8 cellular contexts compared by ENCODE assay signal in the genomic region with DNA sequence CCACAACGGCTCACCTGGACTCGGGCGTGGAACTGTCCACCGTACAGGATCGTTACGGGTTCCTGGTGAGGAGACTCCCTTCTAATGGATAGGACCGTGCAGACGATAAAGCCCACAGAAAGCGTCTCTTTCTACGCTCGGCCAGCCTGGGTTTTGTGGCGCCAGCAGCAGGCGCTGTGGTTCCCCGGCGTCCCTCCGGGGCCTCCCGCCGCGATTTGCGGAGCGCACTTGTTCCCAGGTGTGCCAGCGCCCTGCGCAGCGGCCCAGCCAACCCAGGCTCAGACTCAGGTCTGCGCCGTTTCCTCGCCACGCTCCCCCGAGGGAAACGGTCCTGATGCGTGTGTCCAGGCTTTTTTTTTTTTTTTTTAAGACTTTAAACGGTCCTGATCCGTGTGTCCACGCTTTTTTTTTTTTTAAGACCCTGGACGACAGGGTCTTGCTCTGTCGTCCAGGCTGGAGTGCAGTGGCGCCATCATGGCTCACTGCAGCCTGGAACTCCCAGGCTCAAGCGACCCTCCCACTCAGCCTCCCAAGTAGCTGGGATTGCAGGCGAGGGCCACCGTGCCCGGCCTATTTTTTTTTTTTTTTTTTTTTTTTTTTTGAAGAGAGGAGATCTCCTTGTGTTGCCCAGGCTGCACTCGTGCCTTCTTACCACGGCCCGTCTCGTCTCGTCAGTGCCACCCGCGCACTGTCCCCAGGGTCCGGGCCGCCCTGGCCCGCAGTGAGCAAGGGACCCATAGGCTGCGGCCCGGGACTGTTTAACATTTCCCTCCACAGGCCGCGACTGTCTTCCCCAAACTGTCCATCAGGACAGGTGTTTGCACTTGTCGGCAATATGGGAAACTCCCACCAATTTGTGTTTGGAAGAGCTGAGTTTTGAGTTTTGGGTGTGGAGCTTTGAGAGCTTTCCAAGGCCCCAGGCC. TPM values are rescaled to one million over a fixed set of nuclear protein-coding genes. Genes with fewer than 3 reads are reported as not detected.
DNase-seq lines count a peak whose midpoint lies in the region; ATAC-seq and TF ChIP-seq lines count a peak whose summit lies in the region.
"Had no signal": no experiment of that assay in that cellular context is flagged by ENCODE, and none has a peak within 500 bp of the region (broad histone marks: within the 10 kb centered on the region; RNA-seq: fewer than 3 reads in every experiment).

No MANE protein-coding gene starts in this region.

- H3K27me3 Mint-ChIP-seq in natural killer cell treated with Interleukin-12 subunit alpha and Interleukin-12 subunit beta and Interleukin-15 and Interleukin-18, amount 100 ng/mL, for 72 hours, result peaks cover 9 to 45% of the 10 kb centered on the region in 2 donors

- H3K36me3 Mint-ChIP-seq in natural killer cell treated with Interleukin-12 subunit alpha and Interleukin-12 subunit beta and Interleukin-15 and Interleukin-18, amount 100 ng/mL, for 72 hours, result no peaks in the 10 kb centered on the region

- no peaks in the 10 kb centered on the region for H3K36me3 ChIP-seq in Peyer's patch
- no peaks in the 10 kb centered on the region for H3K36me3 ChIP-seq in duodenal mucosa (ENCODE audit: control insufficient read depth in 1 of 2, insufficient read depth in 2 of 2, low read length in 2 of 2)
- no peaks in the 10 kb centered on the region for H3K36me3 ChIP-seq in trophoblast cell (ENCODE audit: control insufficient read depth in 1 of 2, insufficient read depth in 2 of 2, low read length in 2 of 2)
- H3K36me3 ChIP-seq: SJSA1 had no signal

- H3K27ac Mint-ChIP-seq in natural killer cell treated with Interleukin-12 subunit alpha and Interleukin-12 subunit beta and Interleukin-15 and Interleukin-18, amount 100 ng/mL, for 72 hours, result no peak overlapping the region

- H2AK5ac ChIP-seq in trophoblast cell (ENCODE audit: low read length), result no peak overlapping the region

- TF ChIP-seq POLR2A in Peyer's patch (IDR thresholded peaks at IDR 0.05), result no peak

- no peak overlapping the region for H4K8ac ChIP-seq in trophoblast cell (ENCODE audit: low read depth, low read length)

- intact Hi-C loops in sciatic nerve (cut with DNase I), result no loop called here

- WGBS in trophoblast cell (ENCODE audit: extremely low coverage, insufficient coverage, insufficient read length), result no CpG with 5 or more reads among the region's 56 CpGs

- H3K4me3 ChIP-seq in Peyer's patch (no peak overlapping the region), duodenal mucosa (ENCODE audit: low read depth in 1 of 2, low read length in 2 of 2) (peak overlapping the region; percentile 40 to 50), trophoblast cell (ENCODE audit: low read depth, low read length) (no peak overlapping the region)
- H3K4me3 ChIP-seq: SJSA1 had no signal

- H3K18ac ChIP-seq in trophoblast cell (ENCODE audit: low read length), result no peak overlapping the region

- peaks cover 0 to 6% (median 0%) of the 10 kb centered on the region in 4 donors for H3K4me1 ChIP-seq in Peyer's patch
- no peaks in the 10 kb centered on the region for H3K4me1 ChIP-seq in duodenal mucosa (ENCODE audit: control insufficient read depth in 1 of 2, insufficient read depth in 2 of 2, low read length in 2 of 2)
- H3K4me1 ChIP-seq in trophoblast cell (ENCODE audit: control insufficient read depth in 1 of 2, insufficient read depth in 2 of 2, low read length in 2 of 2), result peaks cover 2% of the 10 kb centered on the region in 2 experiments
- H3K4me1 ChIP-seq: SJSA1 had no signal

- H3K79me2 ChIP-seq in trophoblast cell (ENCODE audit: control insufficient read depth, insufficient read depth, low read length, poor library complexity), result no peaks in the 10 kb centered on the region

- H3K9ac ChIP-seq in duodenal mucosa (ENCODE audit: low read depth in 1 of 2, low read length in 2 of 2) (no peak overlapping the region), trophoblast cell (ENCODE audit: low read length) (no peak overlapping the region)

- peaks cover 0 to 7% of the 10 kb centered on the region in 2 donors for H3K27me3 ChIP-seq in Peyer's patch
- H3K27me3 ChIP-seq in duodenal mucosa (ENCODE audit: control insufficient read depth in 1 of 2, insufficient read depth in 2 of 2, low read length in 2 of 2), result peaks cover 39% of the 10 kb centered on the region in 2 donors
- no peaks in the 10 kb centered on the region for H3K27me3 ChIP-seq in trophoblast cell (ENCODE audit: insufficient read depth, low read length)

- no peak overlapping the region for H2BK120ac ChIP-seq in trophoblast cell (ENCODE audit: insufficient read depth, low read length, poor library complexity)

- no peak overlapping the region for H3K4me3 Mint-ChIP-seq in natural killer cell treated with Interleukin-12 subunit alpha and Interleukin-12 subunit beta and Interleukin-15 and Interleukin-18, amount 100 ng/mL, for 72 hours

- peak in 2 of 3 donors; percentile 63 to 69 for DNase-seq in Peyer's patch
- DNase-seq in trophoblast cell, result peak in 1 of 2 donors; percentile 55
- DNase-seq in sciatic nerve (ENCODE audit: low spot score), result no peak
- no peak for DNase-seq in NCI-H446 (lab: John Stamatoyannopoulos, UW)
- DNase-seq in natural killer cell treated with Interleukin-12 subunit alpha and Interleukin-12 subunit beta and Interleukin-15 and Interleukin-18, amount 100 ng/mL, for 72 hours (ENCODE audit: low spot score), result no peak

- H2AFZ ChIP-seq in trophoblast cell (ENCODE audit: insufficient read depth, low read length, poor library complexity), result no peak overlapping the region

- H3K9me3 ChIP-seq in Peyer's patch, result no peaks in the 10 kb centered on the region
- no peaks in the 10 kb centered on the region for H3K9me3 ChIP-seq in duodenal mucosa (ENCODE audit: control insufficient read depth in 1 of 2, low read length in 2 of 2)
- no peaks in the 10 kb centered on the region for H3K9me3 ChIP-seq in trophoblast cell (ENCODE audit: insufficient read depth, low read depth, low read length)
- H3K9me3 ChIP-seq: SJSA1 had no signal

- no peak overlapping the region for H2BK5ac ChIP-seq in trophoblast cell (ENCODE audit: low read depth, low read length, poor library complexity)

- H3K4me2 ChIP-seq in trophoblast cell (ENCODE audit: low read length), result peak overlapping the region; percentile 26

- no peak overlapping the region for H3K14ac ChIP-seq in trophoblast cell (ENCODE audit: low read length)

- TF ChIP-seq CTCF in Peyer's patch (IDR thresholded peaks at IDR 0.05), result peak in 4 of 6 experiments; percentile 10 to 35 (median 27)

- no peak overlapping the region for H4K12ac ChIP-seq in trophoblast cell (ENCODE audit: low read depth, low read length)

- no peak overlapping the region for H2BK12ac ChIP-seq in trophoblast cell (ENCODE audit: low read length)

- no peak overlapping the region for H3K4ac ChIP-seq in trophoblast cell (ENCODE audit: low read depth, low read length)

- no peaks in the 10 kb centered on the region for H3K4me1 Mint-ChIP-seq in natural killer cell treated with Interleukin-12 subunit alpha and Interleukin-12 subunit beta and Interleukin-15 and Interleukin-18, amount 100 ng/mL, for 72 hours (ENCODE audit: low read depth in 2 of 2)

- ATAC-seq in GM18907 (IDR thresholded peaks at IDR 0.05; ENCODE audit: unreplicated experiment), result peak; percentile 76
- no peak for ATAC-seq in sciatic nerve
- no peak for ATAC-seq in natural killer cell treated with Interleukin-12 subunit alpha and Interleukin-12 subunit beta and Interleukin-15 and Interleukin-18, amount 100 ng/mL, for 72 hours

- H3K79me1 ChIP-seq in trophoblast cell (ENCODE audit: low read length), result no peaks in the 10 kb centered on the region

- no peaks in the 10 kb centered on the region for H3K9me3 Mint-ChIP-seq in natural killer cell treated with Interleukin-12 subunit alpha and Interleukin-12 subunit beta and Interleukin-15 and Interleukin-18, amount 100 ng/mL, for 72 hours

- H4K91ac ChIP-seq in trophoblast cell (ENCODE audit: low read depth, low read length), result no peak overlapping the region

- H3K27ac ChIP-seq in Peyer's patch, result no peak overlapping the region
- H3K27ac ChIP-seq in duodenal mucosa (ENCODE audit: low read depth, low read length), result no peak overlapping the region
- no peak overlapping the region for H3K27ac ChIP-seq in trophoblast cell (ENCODE audit: low read depth, low read length)
- H3K27ac ChIP-seq: SJSA1 had no signal

- no peak overlapping the region for H3K23ac ChIP-seq in trophoblast cell (ENCODE audit: low read length)

RNA-seq across cellular contexts. Expression of a gene that starts 23.8 kb away (rescaled TPM):
- total RNA-seq in Peyer's patch, result not detected
- polyA plus RNA-seq in trophoblast cell (2013), result 0.05 and 0.07 TPM in 2 replicates
- total RNA-seq in sciatic nerve, result not detected
- under 1 TPM; 0.05 to 0.33 TPM for total RNA-seq in natural killer cell treated with Interleukin-12 subunit alpha and Interleukin-12 subunit beta and Interleukin-15 and Interleukin-18, amount 100 ng/mL, for 72 hours
- total RNA-seq: SJSA1 had no signal

RNA-seq across cellular contexts. Expression of a gene that starts 55.7 kb away (rescaled TPM):
- total RNA-seq in Peyer's patch (10 to 100 TPM in 2 of 4 donors, 1 to 10 TPM in 2; 3.3 to 25.7 (median 14.1) TPM), sciatic nerve (6.4 TPM)
- polyA plus RNA-seq in trophoblast cell (2013), result 2.8 and 2.9 TPM in 2 replicates
- 1 to 10 TPM in 1 of 2 donors, under 1 TPM in 1; 0.17 to 6.0 TPM for total RNA-seq in natural killer cell treated with Interleukin-12 subunit alpha and Interleukin-12 subunit beta and Interleukin-15 and Interleukin-18, amount 100 ng/mL, for 72 hours
- total RNA-seq: SJSA1 had no signal

Comparison
In these comparisons a context has a peak if more than half of its experiments do, and no peak if none do; other contexts are left out.
1. DNase-seq: peak in Peyer's patch (2 of 3); none in sciatic nerve (single experiment), NCI-H446 (0 of 2) and natural killer cell treated with Interleukin-12 subunit alpha and Interleukin-12 subunit beta and Interleukin-15 and Interleukin-18, amount 100 ng/mL, for 72 hours (single experiment).
2. H3K4me3 ChIP-seq: peak in duodenal mucosa (2 of 2); none in Peyer's patch (0 of 4) and trophoblast cell (single experiment).